8 cellular contexts compared by ENCODE assay signal in genomic region chr22:48574776-48575566, GRCh38.
DNase-seq lines count a peak whose midpoint lies in the region; ATAC-seq, FAIRE-seq and TF ChIP-seq lines count a peak whose summit lies in the region.

No MANE protein-coding gene starts in this region.

- H3K4me1 ChIP-seq in RWPE2 (ENCODE audit: insufficient read depth, poor library complexity, severe bottlenecking) (no peaks in the 10 kb centered on the region), trophoblast cell (ENCODE audit: control insufficient read depth in 1 of 2, insufficient read depth in 2 of 2, low read length in 2 of 2) (peaks cover 3 to 5% of the 10 kb centered on the region in 2 experiments)

- H3K4me3 ChIP-seq in RWPE2 (ENCODE audit: severe bottlenecking) = no peak overlapping the region
- peak overlapping the region; percentile 61 for H3K4me3 ChIP-seq in trophoblast cell (ENCODE audit: low read depth, low read length)

- H2BK12ac ChIP-seq in trophoblast cell (ENCODE audit: low read length) = no peak overlapping the region

- no peak overlapping the region for H2BK5ac ChIP-seq in trophoblast cell (ENCODE audit: low read depth, low read length, poor library complexity)

- H3K36me3 ChIP-seq in RWPE2 (ENCODE audit: low read depth) (no peaks in the 10 kb centered on the region), trophoblast cell (ENCODE audit: control insufficient read depth in 1 of 2, insufficient read depth in 2 of 2, low read length in 2 of 2) (no peaks in the 10 kb centered on the region)

- DNase-seq in activated T-cell treated with anti-CD3 and anti-CD28 coated beads for 48 hours (ENCODE audit: low read depth) = peak; percentile 54
- DNase-seq in activated T-cell treated with anti-CD3 and anti-CD28 coated beads for 4 hours = no peak
- DNase-seq in RWPE2 (ENCODE audit: low spot score) = no peak
- DNase-seq in frontal cortex (ENCODE audit: low spot score in 2 of 2) = peak; percentile 87 to 88
- DNase-seq in trophoblast cell = peak in 1 of 2 donors; percentile 1
- DNase-seq in SKM-1 (lab: John Stamatoyannopoulos, UW; ENCODE audit: unreplicated experiment) = no peak

- no peak overlapping the region for H3K23ac ChIP-seq in trophoblast cell (ENCODE audit: low read length)

- no peak for FAIRE-seq in frontal cortex (lab: Jason Lieb, UNC)

- no peak overlapping the region for H3K18ac ChIP-seq in trophoblast cell (ENCODE audit: low read length)

- H3K79me2 ChIP-seq in trophoblast cell (ENCODE audit: control insufficient read depth, insufficient read depth, low read length, poor library complexity) = no peaks in the 10 kb centered on the region

- no peak overlapping the region for H2AK5ac ChIP-seq in trophoblast cell (ENCODE audit: low read length)

- H2BK120ac ChIP-seq in trophoblast cell (ENCODE audit: insufficient read depth, low read length, poor library complexity) = no peak overlapping the region

- no peak overlapping the region for H4K12ac ChIP-seq in trophoblast cell (ENCODE audit: low read depth, low read length)

- no peaks in the 10 kb centered on the region for H3K79me1 ChIP-seq in trophoblast cell (ENCODE audit: low read length)

- H4K91ac ChIP-seq in trophoblast cell (ENCODE audit: low read depth, low read length) = no peak overlapping the region

- H3K27me3 ChIP-seq in RWPE2 (ENCODE audit: insufficient read depth, poor library complexity, severe bottlenecking) (peaks cover 11% of the 10 kb centered on the region), trophoblast cell (ENCODE audit: insufficient read depth, low read length) (peaks cover 14% of the 10 kb centered on the region)

- no peak overlapping the region for H3K4ac ChIP-seq in trophoblast cell (ENCODE audit: low read depth, low read length)

- peaks cover 7% of the 10 kb centered on the region for H3K9me3 ChIP-seq in RWPE2 (ENCODE audit: severe bottlenecking)
- H3K9me3 ChIP-seq in trophoblast cell (ENCODE audit: insufficient read depth, low read depth, low read length) = peaks cover 5% of the 10 kb centered on the region

- H3K9ac ChIP-seq in trophoblast cell (ENCODE audit: low read length) = no peak overlapping the region

- peak overlapping the region; percentile 70 for H2AFZ ChIP-seq in trophoblast cell (ENCODE audit: insufficient read depth, low read length, poor library complexity)

- ATAC-seq in RWPE2 (ENCODE audit: low read depth) = peak; percentile 50; the same call in 1 of the 3 replicates
- ATAC-seq in GM21423 (IDR thresholded peaks at IDR 0.05; ENCODE audit: unreplicated experiment) = no peak
- ATAC-seq in HG03280 (IDR thresholded peaks at IDR 0.05; ENCODE audit: unreplicated experiment) = no peak

- H3K27ac ChIP-seq in RWPE2 (ENCODE audit: poor library complexity, severe bottlenecking) (no peak overlapping the region), trophoblast cell (ENCODE audit: low read depth, low read length) (no peak overlapping the region)

- H4K8ac ChIP-seq in trophoblast cell (ENCODE audit: low read depth, low read length) = no peak overlapping the region

- peak overlapping the region; percentile 98 for H3K4me2 ChIP-seq in trophoblast cell (ENCODE audit: low read length)

- TF ChIP-seq CTCF in RWPE2 (IDR thresholded peaks at IDR 0.05; ENCODE audit: poor library complexity, severe bottlenecking) = peak; percentile 17

- WGBS in trophoblast cell (ENCODE audit: extremely low coverage, insufficient coverage, insufficient read length) = no CpG with 5 or more reads among the region's 84 CpGs

- H3K14ac ChIP-seq in trophoblast cell (ENCODE audit: low read length) = no peak overlapping the region

Comparison
In these comparisons a context has a peak if more than half of its experiments do, and no peak if none do; other contexts are left out.
1. DNase-seq: peak in activated T-cell treated with anti-CD3 and anti-CD28 coated beads for 48 hours (single experiment) and frontal cortex (2 of 2); none in activated T-cell treated with anti-CD3 and anti-CD28 coated beads for 4 hours (single experiment), RWPE2 (single experiment) and SKM-1 (single experiment).